1 cellular context compared by ENCODE assay signal in genomic region chr18:47873625-47874024, GRCh38.
TF ChIP-seq lines count a peak whose summit lies in the region.

No MANE protein-coding gene starts in this region.

TF ChIP-seq in GM23338, 12 proteins besides CTCF, POLR2A, EP300 and RAD21 (continued from another document):
- TF ChIP-seq ZNF462 (CRISPR knock-in tag; IDR thresholded peaks at IDR 0.05) (no peak), REST (IDR thresholded peaks at IDR 0.05; ENCODE audit: unreplicated experiment) (no peak), JUNB (IDR thresholded peaks at IDR 0.05; ENCODE audit: unreplicated experiment) (no peak), ETS1 (IDR thresholded peaks at IDR 0.05) (no peak), STAT1 (IDR thresholded peaks at IDR 0.05; ENCODE audit: unreplicated experiment) (no peak), CREB1 (CRISPR knock-in tag; IDR thresholded peaks at IDR 0.05; ENCODE audit: low read depth) (no peak), EZH2phosphoT487 (IDR thresholded peaks at IDR 0.05; ENCODE audit: unreplicated experiment) (no peak), NANOG (IDR thresholded peaks at IDR 0.05; ENCODE audit: borderline replicate concordance) (no peak)
